Comparison of ENCODE assay signal across 28 cellular contexts in the genomic region with DNA sequence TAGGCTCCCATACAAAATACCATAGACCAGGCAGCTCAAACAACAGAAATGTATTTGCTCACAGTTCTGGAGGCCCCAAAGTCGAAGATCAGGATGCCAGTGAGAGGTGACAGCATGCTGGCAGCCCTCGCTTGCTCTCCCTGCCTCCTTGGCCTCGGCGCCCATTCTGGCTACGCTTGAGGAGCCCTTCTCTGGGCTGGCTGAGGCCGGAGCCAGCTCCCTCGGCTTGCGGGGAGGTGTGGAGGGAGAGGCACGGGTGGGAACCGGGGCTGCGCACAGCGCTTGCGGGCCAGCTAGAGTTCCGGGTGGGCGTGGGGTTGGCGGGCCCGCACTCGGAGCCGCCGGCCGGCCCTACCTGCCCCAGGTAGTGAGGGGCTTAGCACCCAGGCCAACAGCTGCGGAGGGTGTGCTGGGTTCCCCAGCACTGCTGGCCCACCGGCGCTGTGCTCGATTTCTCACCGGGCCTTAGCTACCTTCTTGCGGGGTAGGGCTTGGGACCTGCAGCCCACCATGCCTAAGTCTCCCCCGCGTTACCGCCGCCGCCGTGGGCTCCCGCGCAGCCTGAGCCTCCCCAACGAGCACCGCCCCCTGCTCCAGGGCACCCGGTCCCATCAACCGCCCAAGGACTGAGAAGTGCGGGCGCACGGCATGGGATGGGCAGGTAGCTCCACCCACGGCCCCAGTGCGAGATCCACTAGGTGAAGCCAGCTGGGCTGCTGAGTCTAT. TPM values are rescaled to one million over a fixed set of nuclear protein-coding genes. Genes with fewer than 3 reads are reported as not detected.
DNase-seq lines count a peak whose midpoint lies in the region; ATAC-seq, FAIRE-seq and TF ChIP-seq lines count a peak whose summit lies in the region.
"Had no signal": no experiment of that assay in that cellular context is flagged by ENCODE, and none has a peak within 500 bp of the region (broad histone marks: within the 10 kb centered on the region; RNA-seq: fewer than 3 reads in every experiment).

No MANE protein-coding gene starts in this region.

- H3K27me3 ChIP-seq in H9 (ENCODE audit: insufficient read depth, low read length) (no peaks in the 10 kb centered on the region), H1 (replicated peaks in 1 of 4; ENCODE audit: control insufficient read depth in 3 of 4, extremely low read depth in 1 of 4, insufficient read depth in 3 of 4, low read length in 3 of 4) (no peaks in the 10 kb centered on the region; a peak in 1 of 7 replicates), sigmoid colon (no peaks in the 10 kb centered on the region), mammary epithelial cell (ENCODE audit: insufficient read depth, low read length) (peaks cover 3% of the 10 kb centered on the region)
- H3K27me3 ChIP-seq: cardiac muscle cell, right lobe of liver, tibial nerve had no signal

- no TSS peak for BruUV-seq in mammary epithelial cell (replicated peaks; lab: Mats Ljungman, UMichigan)

- TF ChIP-seq POLR2A in H1 (IDR thresholded peaks at IDR 0.05; ENCODE audit: control extremely low read depth in 1 of 2, low read depth in 2 of 2, low read length in 2 of 2) (no peak), sigmoid colon (IDR thresholded peaks at IDR 0.05) (no peak)

- H3K4me1 ChIP-seq in H9 (ENCODE audit: insufficient read depth, low read length), result peaks cover 10% of the 10 kb centered on the region
- H3K4me1 ChIP-seq in H1 (replicated peaks in 1 of 4; ENCODE audit: control insufficient read depth in 3 of 4, insufficient read depth in 4 of 4, low read length in 3 of 4), result peaks cover 8 to 16% (median 11%) of the 10 kb centered on the region in 4 experiments
- peaks cover 0 to 8% (median 5%) of the 10 kb centered on the region in 4 donors for H3K4me1 ChIP-seq in sigmoid colon
- H3K4me1 ChIP-seq in mammary epithelial cell (ENCODE audit: insufficient read depth, low read length), result no peaks in the 10 kb centered on the region

- no peak overlapping the region for H3K4ac ChIP-seq in H9 (ENCODE audit: low read depth, low read length)
- no peak overlapping the region for H3K4ac ChIP-seq in H1 (replicated peaks; ENCODE audit: insufficient read length, low read depth, low read length)

- ATAC-seq in omental fat pad (ENCODE audit: low FRiP score), result no peak
- no peak for ATAC-seq in GM21423 (IDR thresholded peaks at IDR 0.05; ENCODE audit: unreplicated experiment)
- ATAC-seq: A549; activated CD4-positive, CD25-positive, alpha-beta regulatory T cell treated with anti-CD3 and anti-CD28 coated beads, Interleukin-2, amount 50 U/mL, for 24 hours; left ventricle myocardium superior; right lobe of liver; SK-N-SH treated with all-trans-retinoic acid at 6 μM for 48 hours had no signal

- H2BK5ac ChIP-seq in H9 (ENCODE audit: insufficient read length, low read length) (no peak overlapping the region), H1 (ENCODE audit: low read depth, low read length) (no peak overlapping the region)

- no peaks in the 10 kb centered on the region for H3K9me3 ChIP-seq in H9 (ENCODE audit: control insufficient read depth, low read depth, low read length)
- H3K9me3 ChIP-seq in H1 (ENCODE audit: insufficient read depth in 2 of 2, low read depth in 1 of 2, low read length in 1 of 2), result no peaks in the 10 kb centered on the region; a peak in 2 of 4 replicates
- no peaks in the 10 kb centered on the region for H3K9me3 ChIP-seq in sigmoid colon
- H3K9me3 ChIP-seq in mammary epithelial cell (replicated peaks; ENCODE audit: insufficient read depth, low read length), result no peaks in the 10 kb centered on the region
- H3K9me3 ChIP-seq: A549, right lobe of liver, tibial nerve had no signal

- H3K36me3 Mint-ChIP-seq in activated CD4-positive, alpha-beta T cell treated with anti-CD3 and anti-CD28 coated beads, Interleukin-2, amount 10 ng/mL, durations not matched to agents 7 days and 5 days (ENCODE audit: low read depth), result peaks cover 37% of the 10 kb centered on the region
- peaks cover 5 to 9% (median 7%) of the 10 kb centered on the region in 3 experiments; a peak in 4 of 7 replicates for H3K36me3 Mint-ChIP-seq in H9 (ENCODE audit: insufficient read depth in 1 of 3, low read depth in 3 of 3)

- no peak overlapping the region for H3K27ac ChIP-seq in H9 (ENCODE audit: insufficient read length, low read depth, low read length)
- H3K27ac ChIP-seq in H1 (ENCODE audit: low read depth, low read length), result no peak overlapping the region
- no peak overlapping the region for H3K27ac ChIP-seq in sigmoid colon
- H3K27ac ChIP-seq in mammary epithelial cell (ENCODE audit: insufficient read depth, low read depth, low read length), result no peak overlapping the region
- H3K27ac ChIP-seq: A549, cardiac muscle cell, right lobe of liver, tibial nerve had no signal

- H3K23ac ChIP-seq in H9 (ENCODE audit: insufficient read length, low read depth, low read length) (no peak overlapping the region), H1 (ENCODE audit: insufficient read length) (no peak overlapping the region)

- CTCF ChIA-PET in activated CD4-positive, alpha-beta T cell treated with anti-CD3 and anti-CD28 coated beads, Interleukin-2, amount 10 ng/mL, durations not matched to agents 7 days and 5 days (lab: Charles Lee), result interaction anchor here (1.0 to 4.1 kb wide), 17 partner anchors 8 to 162 kb away, joined by 3 to 19 read pairs (median 3); no protein-coding TSS in a partner anchor
- CTCF ChIA-PET in H1 (lab: Charles Lee; ENCODE audit: partially characterized antibody) (interaction anchor here (0.7 to 17.1 kb wide), 17 partner anchors 13 to 198 kb away, joined by 3 to 293 read pairs (median 6); a partner anchor contains a TSS), mammary epithelial cell (lab: Charles Lee; ENCODE audit: low non-redundant PET) (interaction anchor here (0.6 kb wide), 1 partner anchor 40 kb away, joined by 3 read pairs; no protein-coding TSS in a partner anchor)

- no peak overlapping the region for H3K4me3 Mint-ChIP-seq in activated CD4-positive, alpha-beta T cell treated with anti-CD3 and anti-CD28 coated beads, Interleukin-2, amount 10 ng/mL, durations not matched to agents 7 days and 5 days
- no peak overlapping the region for H3K4me3 Mint-ChIP-seq in H9
- H3K4me3 Mint-ChIP-seq: dendritic cell treated with granulocyte-macrophage colony-stimulating factor and Interleukin-4, amounts not matched to agents 40 ng/mL and 50 ng/mL, for 4 days had no signal

- no peak for DNase-seq in activated CD4-positive, alpha-beta T cell treated with anti-CD3 and anti-CD28 coated beads, Interleukin-2, amount 10 ng/mL, durations not matched to agents 7 days and 5 days
- DNase-seq in activated CD4-positive, alpha-beta T cell treated with anti-CD3 and anti-CD28 coated beads for 4 hours, result no peak
- DNase-seq in H9, result peak; percentile 60
- peak in 1 of 2 experiments; percentile 52 for DNase-seq in H1 (ENCODE audit: low read depth in 1 of 2, low spot score in 2 of 2)
- DNase-seq in sigmoid colon, result peak; percentile 61
- DNase-seq in omental fat pad (ENCODE audit: low spot score), result no peak
- DNase-seq in mammary epithelial cell, result no peak
- DNase-seq: activated naive CD4-positive, alpha-beta T cell treated with Interleukin-2 at 50 U/mL for 16 hours; aorta; DMS153; GDM1; hypothalamus; left ventricle myocardium superior; midbrain; NCI-H1105; NCI-H2029; NCI-H226; stimulated activated CD4-positive, alpha-beta T cell treated with anti-CD3 and anti-CD28 coated beads, Interleukin-15, amount 100 ng/mL, for 24 hours had no signal

- H3K14ac ChIP-seq in H9 (ENCODE audit: insufficient read depth, low read length), result no peak overlapping the region; the same call in 1 of the 2 replicates
- no peak overlapping the region for H3K14ac ChIP-seq in H1 (ENCODE audit: insufficient read length)

- peaks cover 49% of the 10 kb centered on the region for H3K4me1 Mint-ChIP-seq in activated CD4-positive, alpha-beta T cell treated with anti-CD3 and anti-CD28 coated beads, Interleukin-2, amount 10 ng/mL, durations not matched to agents 7 days and 5 days
- peaks cover 18 to 21% of the 10 kb centered on the region in 2 experiments for H3K4me1 Mint-ChIP-seq in H9

- in situ Hi-C loops in mammary epithelial cell (cut with MboI; ENCODE audit: low sequenced_read_pairs in 2 of 2), result loop anchor here (10.0 kb wide), 2 partner anchors 91 to 141 kb away; a partner anchor contains a TSS

- H3K23me2 ChIP-seq in H9 (ENCODE audit: insufficient read length, low read depth, low read length, poor library complexity, severe bottlenecking) (no peaks in the 10 kb centered on the region), H1 (ENCODE audit: low read depth, low read length) (no peaks in the 10 kb centered on the region)

- H2BK12ac ChIP-seq in H9 (ENCODE audit: insufficient read length, low read depth, low read length), result no peak overlapping the region
- H2BK12ac ChIP-seq in H1 (ENCODE audit: low read depth, low read length), result peak overlapping the region; percentile 65; the same call in 1 of the 2 replicates

- H3K27ac Mint-ChIP-seq in activated CD4-positive, alpha-beta T cell treated with anti-CD3 and anti-CD28 coated beads, Interleukin-2, amount 10 ng/mL, durations not matched to agents 7 days and 5 days, result peak overlapping the region; percentile 87
- H3K27ac Mint-ChIP-seq in H9, result no peak overlapping the region
- H3K27ac Mint-ChIP-seq: dendritic cell treated with granulocyte-macrophage colony-stimulating factor and Interleukin-4, amounts not matched to agents 40 ng/mL and 50 ng/mL, for 4 days had no signal

- no peaks in the 10 kb centered on the region for H3K36me3 ChIP-seq in H1 (ENCODE audit: control insufficient read depth in 2 of 4, insufficient read depth in 4 of 4, low read length in 3 of 4)
- no peaks in the 10 kb centered on the region for H3K36me3 ChIP-seq in sigmoid colon
- no peaks in the 10 kb centered on the region for H3K36me3 ChIP-seq in mammary epithelial cell (ENCODE audit: insufficient read depth, low read length)
- H3K36me3 ChIP-seq: cardiac muscle cell, right lobe of liver, tibial nerve had no signal

- H4K20me1 ChIP-seq in H9 (ENCODE audit: control insufficient read depth, insufficient read depth, insufficient read length) (no peaks in the 10 kb centered on the region), H1 (replicated peaks in 1 of 2; ENCODE audit: control insufficient read depth in 1 of 2, insufficient read depth in 2 of 2, low read length in 2 of 2) (no peaks in the 10 kb centered on the region), mammary epithelial cell (ENCODE audit: insufficient read depth, low read length) (no peaks in the 10 kb centered on the region)

- H3K4me3 ChIP-seq in H1 (ENCODE audit: extremely low read depth in 1 of 4, insufficient read depth in 2 of 4, low read depth in 3 of 4, low read length in 4 of 4) (no peak overlapping the region), sigmoid colon (no peak overlapping the region), mammary epithelial cell (replicated peaks in 1 of 3; ENCODE audit: insufficient read depth in 1 of 3, low read depth in 2 of 3, low read length in 3 of 3) (no peak overlapping the region)
- H3K4me3 ChIP-seq: A549, cardiac muscle cell, right lobe of liver, tibial nerve had no signal

- no peak overlapping the region for H3T11ph ChIP-seq in H9 (ENCODE audit: low read length)

- POLR2A ChIA-PET in activated CD4-positive, alpha-beta T cell treated with anti-CD3 and anti-CD28 coated beads, Interleukin-2, amount 10 ng/mL, durations not matched to agents 7 days and 5 days (lab: Charles Lee), result interaction anchor here (1.4 kb wide), 1 partner anchor 94 kb away, joined by 5 read pairs; a partner anchor contains a TSS
- POLR2A ChIA-PET in H1 (lab: Charles Lee; ENCODE audit: partially characterized antibody), result interaction anchor here (0.7 to 1.6 kb wide), 8 partner anchors 11 to 70 kb away, joined by 3 to 5 read pairs (median 3); no protein-coding TSS in a partner anchor

- H2BK20ac ChIP-seq in H9 (ENCODE audit: low read depth, low read length, poor library complexity, severe bottlenecking) (no peak overlapping the region), H1 (ENCODE audit: low read length) (peak overlapping the region; percentile 62; the same call in 1 of the 2 replicates)

- dilution Hi-C loops in mammary epithelial cell (cut with HindIII; ENCODE audit: low sequenced_read_pairs), result no loop called here

- no peak for TF ChIP-seq RAD21 in H1 (IDR thresholded peaks at IDR 0.05 in 1 of 2, conservative IDR thresholded peaks at IDR 0.05 in 1 of 2; ENCODE audit: low read depth in 2 of 2, low read length in 2 of 2)

- H3K18ac ChIP-seq in H9 (ENCODE audit: insufficient read length, low read depth, low read length), result no peak overlapping the region
- H3K18ac ChIP-seq in H1 (ENCODE audit: extremely low read depth, low read length), result no peak overlapping the region

- no peak overlapping the region for H4K91ac ChIP-seq in H9 (ENCODE audit: insufficient read length, low read depth, low read length)
- H4K91ac ChIP-seq in H1 (replicated peaks; ENCODE audit: insufficient read length, low read length), result no peak overlapping the region

- H2AK5ac ChIP-seq in H9 (ENCODE audit: insufficient read length, low read length), result no peak overlapping the region
- H2AK5ac ChIP-seq in H1 (ENCODE audit: low read depth, low read length), result no peak overlapping the region

- H2AFZ ChIP-seq in H9 (ENCODE audit: low read length) (no peak overlapping the region), H1 (ENCODE audit: low read length) (no peak overlapping the region), mammary epithelial cell (ENCODE audit: low read depth, low read length) (no peak overlapping the region)

- no peaks in the 10 kb centered on the region for H3K79me2 ChIP-seq in H9 (ENCODE audit: insufficient read depth, low read length)
- no peaks in the 10 kb centered on the region for H3K79me2 ChIP-seq in H1 (ENCODE audit: control insufficient read depth in 1 of 2, insufficient read depth in 2 of 2, low read length in 2 of 2)
- no peaks in the 10 kb centered on the region for H3K79me2 ChIP-seq in mammary epithelial cell (ENCODE audit: insufficient read depth, low read length)

- H2BK15ac ChIP-seq in H9 (ENCODE audit: low read depth, low read length), result no peak overlapping the region
- H2BK15ac ChIP-seq in H1 (ENCODE audit: low read length), result no peak overlapping the region

- TF ChIP-seq EP300 in H1 (IDR thresholded peaks at IDR 0.05; ENCODE audit: borderline replicate concordance in 1 of 2, low read depth in 2 of 2, low read length in 2 of 2) (no peak), sigmoid colon (IDR thresholded peaks at IDR 0.05) (no peak)

- H3K79me1 ChIP-seq in H9 (ENCODE audit: insufficient read depth, low read depth, low read length, poor library complexity, severe bottlenecking), result no peaks in the 10 kb centered on the region
- no peaks in the 10 kb centered on the region for H3K79me1 ChIP-seq in H1 (ENCODE audit: low read depth, low read length)

- no peak overlapping the region for H4K5ac ChIP-seq in H9 (ENCODE audit: insufficient read length, low read depth, low read length)
- no peak overlapping the region for H4K5ac ChIP-seq in H1 (ENCODE audit: insufficient read length, low read depth, low read length)

- no peak overlapping the region for H3K9ac ChIP-seq in H9 (ENCODE audit: extremely low read depth, insufficient read length, low read length)
- no peak overlapping the region for H3K9ac ChIP-seq in H1 (replicated peaks in 1 of 4; ENCODE audit: extremely low read depth in 1 of 4, low read depth in 3 of 4, low read length in 3 of 4)
- H3K9ac ChIP-seq in mammary epithelial cell (ENCODE audit: insufficient read depth, low read length), result no peak overlapping the region

- no peak overlapping the region for H3K56ac ChIP-seq in H9 (ENCODE audit: insufficient read length, low read depth, low read length)
- no peak overlapping the region for H3K56ac ChIP-seq in H1 (replicated peaks; ENCODE audit: insufficient read length, low read depth, low read length)

- intact Hi-C loops in sigmoid colon (cut with DNase I) (no loop called here), mammary epithelial cell (cut with micrococcal nuclease) (no loop called here)

- H4K8ac ChIP-seq in H9 (replicated peaks; ENCODE audit: insufficient read length, low read depth, low read length), result no peak overlapping the region
- H4K8ac ChIP-seq in H1 (ENCODE audit: extremely low read depth, insufficient read depth, low read length), result no peak overlapping the region

- WGBS in H9 (ENCODE audit: extremely low coverage, insufficient read length, low lambda C conversion rate), result no CpG with 5 or more reads among the region's 44 CpGs
- 95% methylated on average over 44 of the region's 44 CpGs; no CpG with 5 or more reads in 1 of the 2 experiments for WGBS in H1 (ENCODE audit: extremely low coverage in 1 of 2, insufficient coverage in 1 of 2, insufficient read length in 1 of 2, insufficient replicate concordance in 2 of 2, low coverage in 1 of 2, low lambda C conversion rate in 2 of 2, missing lambda C conversion rate in 1 of 2), 2 experiments
- 97% methylated on average over 44 of the region's 44 CpGs for WGBS in sigmoid colon, 2 donors
- WGBS in mammary epithelial cell (ENCODE audit: low coverage, missing lambda C conversion rate), result 85% methylated on average over 6 of the region's 44 CpGs

- no peak for TF ChIP-seq CTCF in H9 (conservative IDR thresholded peaks at IDR 0.05)
- TF ChIP-seq CTCF in H1 (IDR thresholded peaks at IDR 0.05; ENCODE audit: control extremely low read depth in 1 of 3, insufficient read depth in 1 of 3, low read depth in 1 of 3, low read length in 3 of 3), result no peak
- no peak for TF ChIP-seq CTCF in sigmoid colon (IDR thresholded peaks at IDR 0.05)
- TF ChIP-seq CTCF in omental fat pad (IDR thresholded peaks at IDR 0.05), result no peak
- TF ChIP-seq CTCF in mammary epithelial cell (conservative IDR thresholded peaks at IDR 0.05 in 1 of 2, IDR thresholded peaks at IDR 0.05 in 1 of 2; ENCODE audit: extremely low read depth in 1 of 2, insufficient read depth in 1 of 2, low read depth in 1 of 2, low read length in 2 of 2), result no peak

- no peaks in the 10 kb centered on the region for H3K27me3 Mint-ChIP-seq in activated CD4-positive, alpha-beta T cell treated with anti-CD3 and anti-CD28 coated beads, Interleukin-2, amount 10 ng/mL, durations not matched to agents 7 days and 5 days
- no peaks in the 10 kb centered on the region; the same call in 1 of the 2 replicates for H3K27me3 Mint-ChIP-seq in H9 (ENCODE audit: low read depth)
- H3K27me3 Mint-ChIP-seq: dendritic cell treated with granulocyte-macrophage colony-stimulating factor and Interleukin-4, amounts not matched to agents 40 ng/mL and 50 ng/mL, for 4 days; stimulated activated naive CD8-positive, alpha-beta T cell treated with anti-CD3 and anti-CD28 coated beads, Interleukin-15, Interleukin-2, amounts not matched to agents 100 ng/mL and 50 ng/mL, for 24 hours had no signal

- FAIRE-seq in H1 (lab: Jason Lieb, UNC), result no peak
- FAIRE-seq: A549, endometrium had no signal

- peaks cover 27% of the 10 kb centered on the region for H3K9me3 Mint-ChIP-seq in activated CD4-positive, alpha-beta T cell treated with anti-CD3 and anti-CD28 coated beads, Interleukin-2, amount 10 ng/mL, durations not matched to agents 7 days and 5 days
- H3K9me3 Mint-ChIP-seq in H9, result peaks cover 11% of the 10 kb centered on the region in 2 experiments; a peak in 3 of 5 replicates
- H3K9me3 Mint-ChIP-seq: dendritic cell treated with granulocyte-macrophage colony-stimulating factor and Interleukin-4, amounts not matched to agents 40 ng/mL and 50 ng/mL, for 4 days had no signal

- H3K4me2 ChIP-seq in H9 (ENCODE audit: insufficient read depth, insufficient read length, low read length) (no peak overlapping the region), H1 (ENCODE audit: insufficient read depth in 1 of 2, low read depth in 2 of 2, low read length in 2 of 2) (no peak overlapping the region), mammary epithelial cell (ENCODE audit: insufficient read depth, low read depth, low read length) (no peak overlapping the region)
- H3K4me2 ChIP-seq: A549 had no signal

- H2BK120ac ChIP-seq in H9 (ENCODE audit: low read depth, low read length, poor library complexity, severe bottlenecking) (no peak overlapping the region), H1 (replicated peaks; ENCODE audit: low read depth, low read length) (no peak overlapping the region)

RNA-seq across cellular contexts. Expression of a gene that starts 32.6 kb away (rescaled TPM):
- total RNA-seq in activated CD4-positive, alpha-beta T cell treated with anti-CD3 and anti-CD28 coated beads, Interleukin-2, amount 10 ng/mL, durations not matched to agents 7 days and 5 days, result 10 to 100 TPM; 40.2 to 49.4 TPM
- 382 and 390 TPM in 2 replicates for total RNA-seq in H9 (2021)
- 63.5 and 66.8 TPM in 2 replicates for total RNA-seq in H1 (2021; fragmentation: NEBNext Ultra II Directional; extraction: Animal tissue kit (Norgen Biotek cat#: 25700))
- polyA plus RNA-seq in H1 (2011; rRNA removed), result 53.5 and 93.8 TPM in 2 replicates
- 58.9 TPM for polyA plus RNA-seq in H1 (2011; cell fraction: cytosol; rRNA removed)
- 23.5 TPM for polyA plus RNA-seq in H1 (2011; cell fraction: nucleus; rRNA removed)
- 56.9 to 68.1 TPM (median 58.4 TPM) in 4 replicates for polyA plus RNA-seq in H1 (2012, experiment 1 of 2)
- 26.8 TPM for polyA plus RNA-seq in H1 (2012, experiment 2 of 2)
- polyA plus RNA-seq in H1 (2013, experiment 1 of 2), result 31.2 TPM
- 29.8 TPM for polyA plus RNA-seq in H1 (2013, experiment 2 of 2)
- polyA minus RNA-seq in H1 (2011; rRNA and poly(A)+ RNA removed), result 100 and 149 TPM in 2 replicates
- polyA minus RNA-seq in H1 (2011; cell fraction: cytosol; rRNA and poly(A)+ RNA removed), result 53.1 TPM
- 25.0 TPM for polyA minus RNA-seq in H1 (2011; cell fraction: nucleus; rRNA and poly(A)+ RNA removed)
- total RNA-seq in sigmoid colon, result 1 to 10 TPM; 5.0 to 7.5 (median 6.1) TPM
- polyA plus RNA-seq in sigmoid colon, result 10 to 100 TPM in 1 of 3 donors, 1 to 10 TPM in 2; 2.3 to 16.2 (median 2.4) TPM
- 10 to 100 TPM; 14.8 to 68.5 (median 20.8) TPM for total RNA-seq in omental fat pad
- 1 to 10 TPM in 1 of 2 donors, under 1 TPM in 1; 0.16 to 1.2 TPM for total RNA-seq in mammary epithelial cell
- 0.11 TPM for polyA plus RNA-seq in mammary epithelial cell
- not detected for polyA minus RNA-seq in mammary epithelial cell

RNA-seq across cellular contexts. Expression of a gene that starts 35.6 kb away (rescaled TPM):
- 10 to 100 TPM in 1 of 2 experiments, 1 to 10 TPM in 1; 9.1 to 14.3 TPM for total RNA-seq in activated CD4-positive, alpha-beta T cell treated with anti-CD3 and anti-CD28 coated beads, Interleukin-2, amount 10 ng/mL, durations not matched to agents 7 days and 5 days
- 39.0 and 40.6 TPM in 2 replicates for total RNA-seq in H9 (2021)
- total RNA-seq in H1 (2021; fragmentation: NEBNext Ultra II Directional; extraction: Animal tissue kit (Norgen Biotek cat#: 25700)), result 29.4 and 31.2 TPM in 2 replicates
- polyA plus RNA-seq in H1 (2011; rRNA removed), result 27.2 and 29.5 TPM in 2 replicates
- polyA plus RNA-seq in H1 (2011; cell fraction: cytosol; rRNA removed), result 32.8 TPM
- 24.9 TPM for polyA plus RNA-seq in H1 (2011; cell fraction: nucleus; rRNA removed)
- 27.7 to 33.6 TPM (median 29.1 TPM) in 4 replicates for polyA plus RNA-seq in H1 (2012, experiment 1 of 2)
- 22.1 TPM for polyA plus RNA-seq in H1 (2012, experiment 2 of 2)
- 31.5 TPM for polyA plus RNA-seq in H1 (2013, experiment 1 of 2)
- polyA plus RNA-seq in H1 (2013, experiment 2 of 2), result 31.6 TPM
- polyA minus RNA-seq in H1 (2011; rRNA and poly(A)+ RNA removed), result 13.3 and 15.1 TPM in 2 replicates
- 12.4 TPM for polyA minus RNA-seq in H1 (2011; cell fraction: cytosol; rRNA and poly(A)+ RNA removed)
- polyA minus RNA-seq in H1 (2011; cell fraction: nucleus; rRNA and poly(A)+ RNA removed), result 9.6 TPM
- total RNA-seq in sigmoid colon, result 100 to 1,000 TPM; 150 to 207 (median 174) TPM
- 100 to 1,000 TPM; 152 to 194 (median 178) TPM for polyA plus RNA-seq in sigmoid colon
- total RNA-seq in omental fat pad, result 100 to 1,000 TPM; 134 to 197 (median 158) TPM
- total RNA-seq in mammary epithelial cell, result 10 to 100 TPM; 70.0 to 93.3 TPM
- polyA plus RNA-seq in mammary epithelial cell, result 82.5 TPM
- polyA minus RNA-seq in mammary epithelial cell, result 123 TPM

Comparison
In these comparisons a context has a peak if more than half of its experiments do, and no peak if none do; other contexts are left out.
1. DNase-seq: peak in H9 (single experiment) and sigmoid colon (single experiment); none in activated CD4-positive, alpha-beta T cell treated with anti-CD3 and anti-CD28 coated beads, Interleukin-2, amount 10 ng/mL, durations not matched to agents 7 days and 5 days (single experiment), activated CD4-positive, alpha-beta T cell treated with anti-CD3 and anti-CD28 coated beads for 4 hours (0 of 2), omental fat pad (single experiment) and mammary epithelial cell (single experiment).